In the genomic region with DNA sequence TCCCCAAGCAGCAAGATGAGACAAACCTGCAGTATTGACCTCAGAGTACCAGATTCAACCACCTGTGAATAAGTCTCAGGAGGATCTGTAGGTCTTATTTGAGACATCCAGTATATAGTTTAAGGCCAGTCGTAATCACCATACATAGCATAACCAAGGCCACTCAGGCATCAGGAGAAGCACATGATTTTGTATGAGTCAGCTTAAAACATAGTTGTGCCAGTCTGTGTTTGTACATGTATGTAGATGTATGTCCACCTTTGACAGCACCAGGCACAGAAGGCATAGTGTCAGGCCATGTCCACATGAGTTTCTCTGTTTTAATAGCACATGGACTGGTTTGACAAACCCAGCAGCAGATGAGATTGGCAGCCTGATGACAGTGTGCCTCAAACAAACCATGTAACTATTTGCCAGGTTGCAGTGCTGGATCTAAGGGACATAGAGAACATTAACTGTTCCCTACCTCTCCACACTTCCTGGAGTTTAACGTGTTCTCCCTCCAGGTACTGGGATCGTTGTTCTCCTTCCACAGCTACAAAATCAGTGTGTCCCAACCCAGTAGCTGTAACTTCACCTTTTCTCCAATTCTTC, we compare ENCODE assay signal across 29 cellular contexts. TPM values are rescaled to one million over a fixed set of nuclear protein-coding genes. Genes with fewer than 3 reads are reported as not detected.
A peak's percentile ranks its signal among the peaks of the same experiment; 100 is the strongest.
DNase-seq lines count a peak whose midpoint lies in the region; ATAC-seq, FAIRE-seq and TF ChIP-seq lines count a peak whose summit lies in the region.
"Had no signal": no experiment of that assay in that cellular context is flagged by ENCODE, and none has a peak within 500 bp of the region (broad histone marks: within the 10 kb centered on the region; RNA-seq: fewer than 3 reads in every experiment).

No MANE protein-coding gene starts in this region.

- no peak overlapping the region for H3K56ac ChIP-seq in IMR-90 (ENCODE audit: extremely low read depth, insufficient read depth, low read length)

- TF ChIP-seq EP300 in HepG2 (IDR thresholded peaks at IDR 0.05; ENCODE audit: low read depth in 2 of 2, low read length in 2 of 2) (no peak), HepG2 (CRISPR knock-in tag; IDR thresholded peaks at IDR 0.05; ENCODE audit: borderline replicate concordance) (no peak), K562 (IDR thresholded peaks at IDR 0.05; ENCODE audit: low read length) (no peak)

- WGBS in HepG2 (ENCODE audit: low lambda C conversion rate) = 57% methylated on average over 3 of the region's 3 CpGs
- 90% methylated on average over 2 of the region's 3 CpGs for WGBS in right lobe of liver (ENCODE audit: insufficient coverage, low coverage, low lambda C conversion rate, missing lambda C conversion rate)
- WGBS in IMR-90 (ENCODE audit: extremely low coverage in 2 of 2, insufficient read length in 1 of 2), 2 experiments = no CpG with 5 or more reads among the region's 3 CpGs
- 3% methylated on average over 3 of the region's 3 CpGs for WGBS in K562 (ENCODE audit: insufficient coverage, low coverage, missing lambda C conversion rate)

- H3K4me3 ChIP-seq in HepG2 (replicated peaks in 1 of 3; ENCODE audit: insufficient read depth in 1 of 3, low read depth in 2 of 3, low read length in 3 of 3) (no peak overlapping the region), right lobe of liver (no peak overlapping the region), IMR-90 (ENCODE audit: insufficient read depth, low read depth, low read length) (no peak overlapping the region), K562 (no peak overlapping the region)
- H3K4me3 ChIP-seq: BLaER1 treated with 17β-estradiol and CSF1 and Interleukin-3, amounts not matched to agents 10 nM and 100 nM; GM12878 had no signal

- no peaks in the 10 kb centered on the region for H3K9me1 ChIP-seq in IMR-90 (ENCODE audit: insufficient read depth, low read length)
- H3K9me1 ChIP-seq in K562 (ENCODE audit: control insufficient read depth, insufficient read depth, low read length) = no peaks in the 10 kb centered on the region

- FAIRE-seq in HepG2 (lab: Jason Lieb, UNC) (no peak), K562 (lab: Jason Lieb, UNC) (no peak), urothelium cell line (lab: Jason Lieb, UNC) (no peak)
- FAIRE-seq: A204.1, D721Med, GM12878, GM12892, GM18507 had no signal

- no peak for TF ChIP-seq CTCF in HepG2 (CRISPR knock-in tag; IDR thresholded peaks at IDR 0.05)
- no peak for TF ChIP-seq CTCF in right lobe of liver (IDR thresholded peaks at IDR 0.05)
- TF ChIP-seq CTCF in IMR-90 (conservative IDR thresholded peaks at IDR 0.05; ENCODE audit: low read depth, low read length) = no peak
- TF ChIP-seq CTCF in K562 (IDR thresholded peaks at IDR 0.05 in 2 of 3, conservative IDR thresholded peaks at IDR 0.05 in 1 of 3; ENCODE audit: insufficient read depth in 2 of 3, low read depth in 1 of 3, low read length in 3 of 3) = no peak
- no peak for TF ChIP-seq CTCF in type B pancreatic cell (conservative IDR thresholded peaks at IDR 0.05)

- no peak for DNase-seq in HepG2 (ENCODE audit: low spot score)
- DNase-seq in right lobe of liver = no peak
- DNase-seq in IMR-90 = no peak
- no peak for DNase-seq in K562 (ENCODE audit: extremely low read depth in 1 of 4, low spot score in 3 of 4)
- peak; percentile 20 for DNase-seq in type B pancreatic cell (ENCODE audit: extremely low spot score, unreplicated experiment)
- DNase-seq in naive thymus-derived CD8-positive, alpha-beta T cell = no peak
- no peak for DNase-seq in urothelium cell line (ENCODE audit: low spot score)
- DNase-seq in DMS53 treated with DMSO at 0.1 percent for 48 hours (lab: John Stamatoyannopoulos, UW; ENCODE audit: unreplicated experiment) = no peak
- DNase-seq: 8988T; AML-193; Caco-2; Calu3; CD4-positive, alpha-beta T cell; CD8-positive, alpha-beta T cell; DMS79; DND-41; EL; GDM1 had no signal

- POLR2A ChIA-PET in HepG2 (lab: Yijun Ruan, JAX) = no interaction called here
- POLR2A ChIA-PET in IMR-90 (lab: Charles Lee; ENCODE audit: unreplicated experiment) = no interaction called here
- POLR2A ChIA-PET in K562 (lab: Yijun Ruan, JAX) = interaction anchor here (0.8 kb wide), 1 partner anchor 8 kb away, joined by 3 read pairs; the partner anchor contains the start of gene ASIP
- POLR2A ChIA-PET in naive thymus-derived CD8-positive, alpha-beta T cell (lab: Charles Lee) = no interaction called here

- no peak overlapping the region for H3K18ac ChIP-seq in IMR-90 (ENCODE audit: low read depth, low read length)

- no peaks in the 10 kb centered on the region for H3K79me1 ChIP-seq in IMR-90 (ENCODE audit: low read depth in 1 of 2, low read length in 2 of 2)

- H3K14ac ChIP-seq in IMR-90 (replicated peaks; ENCODE audit: low read depth, low read length) = no peak overlapping the region

- no peak overlapping the region for H3K9ac ChIP-seq in HepG2 (ENCODE audit: insufficient read depth, low read depth, low read length)
- H3K9ac ChIP-seq in IMR-90 (ENCODE audit: low read depth, low read length) = no peak overlapping the region
- no peak overlapping the region for H3K9ac ChIP-seq in K562 (ENCODE audit: insufficient read depth in 1 of 2, low read depth in 2 of 2, low read length in 2 of 2)
- H3K9ac ChIP-seq: BLaER1 treated with 17β-estradiol and CSF1 and Interleukin-3, amounts not matched to agents 10 nM and 100 nM had no signal

- H3K9me3 ChIP-seq in HepG2 (ENCODE audit: low read length) (no peaks in the 10 kb centered on the region), right lobe of liver (no peaks in the 10 kb centered on the region), IMR-90 (ENCODE audit: control insufficient read depth, insufficient read depth, low read length) (peaks cover 6% of the 10 kb centered on the region), K562 (replicated peaks; ENCODE audit: control insufficient read depth, insufficient read depth, low read depth, low read length) (no peaks in the 10 kb centered on the region)

- in situ Hi-C loops in HepG2 (cut with HindIII; ENCODE audit: extremely low pct_ligation_motif_present, low pct_unique_long_range_greater_than_20kb) = no loop called here
- in situ Hi-C loops in IMR-90 (cut with MboI; ENCODE audit: low sequenced_read_pairs) = no loop called here
- in situ Hi-C loops in K562 (cut with MboI) = no loop called here

- intact Hi-C loops in HepG2 (cut with micrococcal nuclease; ENCODE audit: unreplicated experiment) (no loop called here), right lobe of liver (cut with DNase I) (no loop called here), IMR-90 (cut with micrococcal nuclease) (no loop called here), K562 (cut with micrococcal nuclease) (no loop called here)

- no peaks in the 10 kb centered on the region for H3K27me3 ChIP-seq in HepG2 (ENCODE audit: control insufficient read depth in 1 of 2, insufficient read depth in 2 of 2, low read length in 2 of 2)
- no peaks in the 10 kb centered on the region for H3K27me3 ChIP-seq in right lobe of liver
- peaks cover 9% of the 10 kb centered on the region for H3K27me3 ChIP-seq in IMR-90 (ENCODE audit: control insufficient read depth, insufficient read depth, low read length)
- peaks cover 0 to 6% of the 10 kb centered on the region in 2 experiments; a peak in 3 of 5 replicates for H3K27me3 ChIP-seq in K562 (ENCODE audit: control insufficient read depth in 2 of 2, insufficient read depth in 2 of 2, low read length in 2 of 2)
- H3K27me3 ChIP-seq: BLaER1 treated with 17β-estradiol and CSF1 and Interleukin-3, amounts not matched to agents 10 nM and 100 nM had no signal

- H2BK20ac ChIP-seq in IMR-90 (ENCODE audit: low read depth, low read length) = no peak overlapping the region

- dilution Hi-C loops in IMR-90 (cut with HindIII; ENCODE audit: low sequenced_read_pairs, unreplicated experiment) = no loop called here

- H2BK5ac ChIP-seq in IMR-90 (ENCODE audit: low read depth, low read length, poor library complexity, severe bottlenecking) = no peak overlapping the region

- ATAC-seq in HepG2 (no peak), right lobe of liver (no peak), IMR-90 (ENCODE audit: low read depth) (no peak), K562 (no peak)
- ATAC-seq in naive thymus-derived CD8-positive, alpha-beta T cell = no peak
- ATAC-seq: CD8-positive, alpha-beta T cell; GM12878 had no signal

- CTCF ChIA-PET in HepG2 (lab: Yijun Ruan, JAX; ENCODE audit: low intra/inter-chr PET ratio, low total read pairs) = no interaction called here
- CTCF ChIA-PET in IMR-90 (lab: Yijun Ruan, JAX) = no interaction called here
- CTCF ChIA-PET in K562 (lab: Yijun Ruan, JAX; ENCODE audit: low intra/inter-chr PET ratio) = no interaction called here

- H3K4me2 ChIP-seq in HepG2 (ENCODE audit: low read depth, low read length) (no peak overlapping the region), IMR-90 (ENCODE audit: low read depth, low read length) (no peak overlapping the region), K562 (ENCODE audit: insufficient read depth, low read length) (no peak overlapping the region)
- H3K4me2 ChIP-seq: BLaER1 treated with 17β-estradiol and CSF1 and Interleukin-3, amounts not matched to agents 10 nM and 100 nM had no signal

- H3K79me2 ChIP-seq in HepG2 (ENCODE audit: insufficient read depth, low read length) (no peaks in the 10 kb centered on the region), K562 (ENCODE audit: control insufficient read depth, insufficient read depth, low read length) (no peaks in the 10 kb centered on the region)

- H2BK120ac ChIP-seq in IMR-90 (ENCODE audit: low read depth, low read length) = no peak overlapping the region

- H3K4me1 ChIP-seq in HepG2 (ENCODE audit: insufficient read depth, low read length) = peaks cover 6% of the 10 kb centered on the region; the same call in 1 of the 2 replicates
- H3K4me1 ChIP-seq in right lobe of liver = no peaks in the 10 kb centered on the region
- no peaks in the 10 kb centered on the region for H3K4me1 ChIP-seq in IMR-90 (ENCODE audit: control insufficient read depth, insufficient read depth, low read length)
- H3K4me1 ChIP-seq in K562 (replicated peaks in 1 of 2; ENCODE audit: control insufficient read depth in 2 of 2, insufficient read depth in 2 of 2, low read length in 2 of 2) = no peaks in the 10 kb centered on the region
- H3K4me1 ChIP-seq: Caco-2 had no signal

- H3K36me3 Mint-ChIP-seq in type B pancreatic cell = no peaks in the 10 kb centered on the region
- peaks cover 0 to 5% (median 0%) of the 10 kb centered on the region in 3 donors for H3K36me3 Mint-ChIP-seq in naive thymus-derived CD8-positive, alpha-beta T cell
- H3K36me3 Mint-ChIP-seq: CD8-positive, alpha-beta T cell had no signal

- TF ChIP-seq RAD21 in HepG2 (CRISPR knock-in tag; IDR thresholded peaks at IDR 0.05) (no peak), IMR-90 (IDR thresholded peaks at IDR 0.05; ENCODE audit: low read length) (no peak), K562 (CRISPR knock-in tag; conservative IDR thresholded peaks at IDR 0.05 in 1 of 2, IDR thresholded peaks at IDR 0.05 in 1 of 2) (no peak)

- no peak overlapping the region for H3K23ac ChIP-seq in IMR-90 (ENCODE audit: low read depth, low read length)

- H2BK15ac ChIP-seq in IMR-90 (ENCODE audit: low read depth, low read length) = no peak overlapping the region

- H3K27me3 Mint-ChIP-seq in type B pancreatic cell = no peaks in the 10 kb centered on the region
- no peaks in the 10 kb centered on the region for H3K27me3 Mint-ChIP-seq in naive thymus-derived CD8-positive, alpha-beta T cell

- H3K27ac ChIP-seq in HepG2 (ENCODE audit: extremely low read length, insufficient read depth, low read length) = no peak overlapping the region
- no peak overlapping the region for H3K27ac ChIP-seq in right lobe of liver
- H3K27ac ChIP-seq in IMR-90 (ENCODE audit: insufficient read depth, low read length) = no peak overlapping the region
- no peak overlapping the region for H3K27ac ChIP-seq in K562 (ENCODE audit: extremely low read depth, low read depth, low read length)
- H3K27ac ChIP-seq: BLaER1 treated with 17β-estradiol and CSF1 and Interleukin-3, amounts not matched to agents 10 nM and 100 nM; C4-2B had no signal

- H3K4me1 Mint-ChIP-seq in type B pancreatic cell (ENCODE audit: unreplicated experiment) = no peaks in the 10 kb centered on the region
- H3K4me1 Mint-ChIP-seq in naive thymus-derived CD8-positive, alpha-beta T cell = no peaks in the 10 kb centered on the region
- H3K4me1 Mint-ChIP-seq: B cell had no signal

- H3K36me3 ChIP-seq in HepG2 (replicated peaks in 1 of 2; ENCODE audit: control insufficient read depth in 1 of 2, insufficient read depth in 2 of 2, low read length in 2 of 2) = no peaks in the 10 kb centered on the region
- H3K36me3 ChIP-seq in right lobe of liver = no peaks in the 10 kb centered on the region
- no peaks in the 10 kb centered on the region for H3K36me3 ChIP-seq in IMR-90 (ENCODE audit: control insufficient read depth, insufficient read depth, low read length)
- no peaks in the 10 kb centered on the region for H3K36me3 ChIP-seq in K562 (ENCODE audit: control insufficient read depth, insufficient read depth, low read length)
- H3K36me3 ChIP-seq: BLaER1 treated with 17β-estradiol and CSF1 and Interleukin-3, amounts not matched to agents 10 nM and 100 nM had no signal

- H4K20me1 ChIP-seq in HepG2 (ENCODE audit: insufficient read depth, low read length) = no peaks in the 10 kb centered on the region
- H4K20me1 ChIP-seq in IMR-90 (ENCODE audit: insufficient read depth, low read length) = no peaks in the 10 kb centered on the region
- no peaks in the 10 kb centered on the region for H4K20me1 ChIP-seq in K562 (replicated peaks; ENCODE audit: control insufficient read depth, insufficient read depth, low read length)
- H4K20me1 ChIP-seq: BLaER1 treated with 17β-estradiol and CSF1 and Interleukin-3, amounts not matched to agents 10 nM and 100 nM had no signal

- no peak overlapping the region for H4K91ac ChIP-seq in IMR-90 (ENCODE audit: insufficient read depth, low read depth, low read length)

- no peak overlapping the region for H2AFZ ChIP-seq in HepG2 (ENCODE audit: low read length)
- no peak overlapping the region for H2AFZ ChIP-seq in IMR-90 (replicated peaks; ENCODE audit: low read length, poor library complexity)
- no peak overlapping the region for H2AFZ ChIP-seq in K562 (ENCODE audit: low read depth, low read length)

- H4K8ac ChIP-seq in IMR-90 (ENCODE audit: low read depth in 2 of 2, low read length in 2 of 2) = no peak overlapping the region

- H3K27ac Mint-ChIP-seq in type B pancreatic cell = no peak overlapping the region
- no peak overlapping the region for H3K27ac Mint-ChIP-seq in naive thymus-derived CD8-positive, alpha-beta T cell
- H3K27ac Mint-ChIP-seq: B cell; CD4-positive, alpha-beta T cell; CD8-positive, alpha-beta T cell had no signal

- no TSS peak for BruUV-seq in HepG2 (replicated peaks; lab: Mats Ljungman, UMichigan)
- BruUV-seq in IMR-90 (replicated peaks; lab: Mats Ljungman, UMichigan) = no TSS peak
- no TSS peak for BruUV-seq in K562 (replicated peaks; lab: Mats Ljungman, UMichigan)

- no peak overlapping the region for H2AK5ac ChIP-seq in IMR-90 (ENCODE audit: low read depth, low read length)

- H2AK9ac ChIP-seq in IMR-90 (replicated peaks; ENCODE audit: low read depth, low read length, poor library complexity) = no peak overlapping the region

- H4K5ac ChIP-seq in IMR-90 (ENCODE audit: low read depth, low read length) = no peak overlapping the region

- H3K4me3 Mint-ChIP-seq in type B pancreatic cell = no peak overlapping the region
- H3K4me3 Mint-ChIP-seq in naive thymus-derived CD8-positive, alpha-beta T cell = no peak overlapping the region
- H3K4me3 Mint-ChIP-seq: B cell; CD4-positive, alpha-beta T cell; CD8-positive, alpha-beta T cell had no signal

- H3K4ac ChIP-seq in IMR-90 (ENCODE audit: low read depth, low read length) = no peak overlapping the region

- no peak for TF ChIP-seq POLR2A in HepG2 (IDR thresholded peaks at IDR 0.05; ENCODE audit: insufficient read depth in 1 of 2, low read depth in 2 of 2, low read length in 2 of 2)
- TF ChIP-seq POLR2A in right lobe of liver (IDR thresholded peaks at IDR 0.05) = no peak
- no peak for TF ChIP-seq POLR2A in IMR-90 (IDR thresholded peaks at IDR 0.05; ENCODE audit: low read depth, low read length)
- no peak for TF ChIP-seq POLR2A in K562 (conservative IDR thresholded peaks at IDR 0.05)

- peaks cover 17% of the 10 kb centered on the region for H3K9me3 Mint-ChIP-seq in type B pancreatic cell
- H3K9me3 Mint-ChIP-seq in naive thymus-derived CD8-positive, alpha-beta T cell = peaks cover 0 to 24% (median 8%) of the 10 kb centered on the region in 9 donors

RNA-seq across cellular contexts. Expression of gene ASIP, which starts 8.6 kb away (rescaled TPM):
- total RNA-seq in HepG2 (2016; rRNA removed; fragmentation: Illumina TruSeq; extraction: Trizol) (not detected in 2 replicates), right lobe of liver (under 1 TPM in 1 of 6 experiments, not detected in 5; 0.42 TPM), IMR-90 (2012; rRNA removed) (not detected in 2 replicates), K562 (2014; rRNA removed) (not detected in 2 replicates), K562 (2014; rRNA removed; fragmentation: Illumina TruSeq; extraction: Trizol) (not detected in 2 replicates), K562 (2015; rRNA removed; fragmentation: Illumina TruSeq; extraction: Trizol) (not detected in 2 replicates), K562 (2021) (not detected in 2 replicates), type B pancreatic cell (ENCODE audit: low replicate concordance) (1.1 TPM in 1 of 2 replicates, not detected in the other)
- not detected in 2 replicates for total RNA-seq in HepG2 (2016; cell fraction: cytosol; rRNA removed; fragmentation: Illumina TruSeq; extraction: Trizol; ENCODE audit: low read depth)
- not detected in 2 replicates for total RNA-seq in HepG2 (2016; cell fraction: insoluble cytoplasmic fraction; rRNA removed; fragmentation: Illumina TruSeq; extraction: Trizol)
- total RNA-seq in HepG2 (2016; cell fraction: membrane; rRNA removed; fragmentation: Illumina TruSeq; extraction: Trizol) = not detected in 2 replicates
- total RNA-seq in HepG2 (2016; cell fraction: nucleus; rRNA removed; fragmentation: Illumina TruSeq; extraction: Trizol) = not detected in 2 replicates
- polyA plus RNA-seq in HepG2 (2011; rRNA removed) (not detected in 2 replicates), IMR-90 (2012; rRNA removed) (not detected in 2 replicates), K562 (2011; rRNA removed) (not detected in 2 replicates), K562 (2014; fragmentation: Illumina TruSeq; extraction: Trizol) (not detected in 2 replicates), K562 (2014; fragmentation: Nextera tagmentation; extraction: Ambion mirVana) (not detected), K562 (2014; rRNA removed) (not detected in 2 replicates)
- not detected in 2 replicates for polyA plus RNA-seq in HepG2 (2011; cell fraction: cytosol; rRNA removed)
- not detected in 2 replicates for polyA plus RNA-seq in HepG2 (2011; cell fraction: nucleus; rRNA removed)
- not detected in 2 replicates for polyA plus RNA-seq in HepG2 (2012)
- polyA plus RNA-seq in HepG2 (2016; cell fraction: cytosol; fragmentation: Illumina TruSeq; extraction: Trizol; ENCODE audit: low read depth) = not detected in 2 replicates
- polyA plus RNA-seq in HepG2 (2016; cell fraction: insoluble cytoplasmic fraction; fragmentation: Illumina TruSeq; extraction: Trizol; ENCODE audit: low read depth) = not detected in 2 replicates
- 0.39 TPM in 1 of 2 replicates, not detected in the other for polyA plus RNA-seq in HepG2 (2016; cell fraction: membrane; fragmentation: Illumina TruSeq; extraction: Trizol; ENCODE audit: low read depth)
- polyA plus RNA-seq in HepG2 (2016; cell fraction: nucleus; fragmentation: Illumina TruSeq; extraction: Trizol; ENCODE audit: insufficient read depth, low read depth) = not detected in 2 replicates
- polyA minus RNA-seq in HepG2 (2011; rRNA and poly(A)+ RNA removed; ENCODE audit: low replicate concordance) = not detected in 2 replicates
- not detected in 2 replicates for polyA minus RNA-seq in HepG2 (2011; cell fraction: cytosol; rRNA and poly(A)+ RNA removed)
- polyA minus RNA-seq in HepG2 (2011; cell fraction: nucleus; rRNA and poly(A)+ RNA removed) = not detected in 2 replicates
- not detected in 2 replicates for polyA plus RNA-seq in IMR-90 (2012; cell fraction: cytosol; rRNA removed)
- polyA plus RNA-seq in IMR-90 (2012; cell fraction: nucleus; rRNA removed; ENCODE audit: low replicate concordance) = not detected in 2 replicates
- not detected in 2 replicates for total RNA-seq in K562 (2011; cell fraction: chromatin; rRNA removed; ENCODE audit: low replicate concordance)
- total RNA-seq in K562 (2011; cell fraction: nucleolus; rRNA removed) = not detected in 2 replicates
- total RNA-seq in K562 (2011; cell fraction: nucleoplasm; rRNA removed) = not detected in 2 replicates
- polyA plus RNA-seq in K562 (2011; cell fraction: cytosol; rRNA removed) = not detected in 2 replicates
- not detected in 2 replicates for polyA plus RNA-seq in K562 (2011; cell fraction: nucleus; rRNA removed)
- polyA plus RNA-seq in K562 (2012) = not detected in 2 replicates
- polyA minus RNA-seq in K562 (2011; rRNA and poly(A)+ RNA removed) = not detected in 2 replicates
- polyA minus RNA-seq in K562 (2011; cell fraction: cytosol; rRNA and poly(A)+ RNA removed) = not detected in 2 replicates
- polyA minus RNA-seq in K562 (2011; cell fraction: nucleus; rRNA and poly(A)+ RNA removed) = not detected in 2 replicates
- total RNA-seq in naive thymus-derived CD8-positive, alpha-beta T cell = not detected
- not detected for polyA plus RNA-seq in naive thymus-derived CD8-positive, alpha-beta T cell
- total RNA-seq: B cell; Caco-2; Calu3; CD4-positive, alpha-beta T cell; CD8-positive, alpha-beta T cell; Daoy; G401; GM12878 had no signal
- polyA plus RNA-seq: BJ had no signal

Comparison
In these comparisons a context has a peak if more than half of its experiments do, and no peak if none do; other contexts are left out.
1. Of the 241 proteins assayed by ChIP-seq in both HepG2 and K562: peak only in HepG2: none; only in K562: MAFG; in both: MAFF and MAFK; in neither: 238.